28 cellular contexts compared by ENCODE assay signal in genomic region chr7:138029941-138030340, GRCh38. TPM values are rescaled to one million over a fixed set of nuclear protein-coding genes. Genes with fewer than 3 reads are reported as not detected.
DNase-seq lines count a peak whose midpoint lies in the region; ATAC-seq, FAIRE-seq and TF ChIP-seq lines count a peak whose summit lies in the region.
"Had no signal": no experiment of that assay in that cellular context is flagged by ENCODE, and none has a peak within 500 bp of the region (broad histone marks: within the 10 kb centered on the region; RNA-seq: fewer than 3 reads in every experiment).

No MANE protein-coding gene starts in this region.

- no peaks in the 10 kb centered on the region for H3K79me2 ChIP-seq in PC-9 (ENCODE audit: low read depth)

- H3K9me2 ChIP-seq in PC-9 (ENCODE audit: insufficient read depth), result no peaks in the 10 kb centered on the region

- DNase-seq in Caco-2, result peak in 1 of 2 experiments; percentile 42
- peak in 1 of 2 experiments; percentile 68 for DNase-seq in PC-9
- DNase-seq in bronchial epithelial cell (ENCODE audit: low read depth), result peak; percentile 29
- DNase-seq in mesothelial cell of epicardium (ENCODE audit: low spot score in 2 of 2, unreplicated experiment in 2 of 2), result no peak
- DNase-seq in cortex of kidney (lab: John Stamatoyannopoulos, UW), result no peak
- no peak for DNase-seq in CD8-positive, alpha-beta memory T cell
- DNase-seq: activated CD4-positive, alpha-beta T cell treated with anti-CD3 and anti-CD28 coated beads for 4 hours; activated naive CD8-positive, alpha-beta T cell treated with anti-CD3 and anti-CD28 coated beads, Interleukin-2, amount 50 U/mL, for 24 hours; activated T-cell treated with anti-CD3 and anti-CD28 coated beads, Interleukin-2, amount 50 U/mL, for 4 hours; body of pancreas; effector CD8-positive, alpha-beta T cell; heart right ventricle; left cardiac atrium; NCI-H1105; NCI-H2029 treated with DMSO at 0.1 percent for 48 hours; NCI-H446; stimulated activated CD4-positive, alpha-beta T cell treated with anti-CD3 and anti-CD28 coated beads, Interleukin-15, amount 100 ng/mL, for 24 hours; stimulated activated naive B cell treated with anti-CD40 and anti-IgM and Interleukin-4, amounts not matched to agents 10 μg/mL and 1 μg/mL and 100 μg/mL, for 72 hours; upper lobe of right lung had no signal

- BruUV-seq in Caco-2 (replicated peaks; lab: Mats Ljungman, UMichigan) (no TSS peak), PC-9 (replicated peaks; lab: Mats Ljungman, UMichigan) (no TSS peak)

- TF ChIP-seq CTCF in Caco-2 (IDR thresholded peaks at IDR 0.05; ENCODE audit: insufficient read depth in 1 of 2, low read depth in 1 of 2, low read length in 1 of 2, severe bottlenecking in 1 of 2, unreplicated experiment in 1 of 2) (no peak), PC-9 (conservative IDR thresholded peaks at IDR 0.05) (no peak), bronchial epithelial cell (IDR thresholded peaks at IDR 0.05; ENCODE audit: insufficient read depth, low read length, severe bottlenecking) (no peak), mesothelial cell of epicardium (IDR thresholded peaks at IDR 0.05; ENCODE audit: unreplicated experiment) (no peak)

- H3K9me3 ChIP-seq in Caco-2, result peaks cover 17% of the 10 kb centered on the region
- H3K9me3 ChIP-seq in PC-9 (ENCODE audit: insufficient read depth, low read depth), result peaks cover 12% of the 10 kb centered on the region; the same call in 1 of the 2 replicates
- no peaks in the 10 kb centered on the region for H3K9me3 ChIP-seq in CD8-positive, alpha-beta memory T cell (ENCODE audit: low read length)
- H3K9me3 ChIP-seq: body of pancreas, upper lobe of right lung had no signal

- H3K36me3 Mint-ChIP-seq in Caco-2 (ENCODE audit: insufficient read depth, unreplicated experiment), result no peaks in the 10 kb centered on the region
- H3K36me3 Mint-ChIP-seq in mesothelial cell of epicardium, result peaks cover 5% of the 10 kb centered on the region
- H3K36me3 Mint-ChIP-seq in CD8-positive, alpha-beta memory T cell, result no peaks in the 10 kb centered on the region

- H3F3A ChIP-seq in PC-9 (ENCODE audit: insufficient read depth, low read depth), result peaks cover 11% of the 10 kb centered on the region

- intact Hi-C loops in Caco-2 (cut with micrococcal nuclease; ENCODE audit: unreplicated experiment) (loop anchor here (1.0 kb wide), 1 partner anchor 139 kb away; no protein-coding TSS in a partner anchor), PC-9 (cut with micrococcal nuclease; ENCODE audit: unreplicated experiment) (loop anchor here (5.0 kb wide), 1 partner anchor 472 kb away; no protein-coding TSS in a partner anchor)

- H3K4me1 Mint-ChIP-seq in Caco-2 (ENCODE audit: low read depth, unreplicated experiment), result peaks cover 41% of the 10 kb centered on the region
- H3K4me1 Mint-ChIP-seq in mesothelial cell of epicardium, result peaks cover 15% of the 10 kb centered on the region
- H3K4me1 Mint-ChIP-seq in CD8-positive, alpha-beta memory T cell, result no peaks in the 10 kb centered on the region

- POLR2A ChIA-PET in Caco-2 (lab: Charles Lee), result interaction anchor here (1.0 kb wide), 1 partner anchor 35 kb away, joined by 3 read pairs; no protein-coding TSS in a partner anchor
- POLR2A ChIA-PET in PC-9 (lab: Charles Lee; ENCODE audit: unreplicated experiment), result no interaction called here
- POLR2A ChIA-PET in CD8-positive, alpha-beta memory T cell (lab: Charles Lee), result no interaction called here

- H3K9me3 Mint-ChIP-seq in Caco-2 (ENCODE audit: unreplicated experiment) (peaks cover 44% of the 10 kb centered on the region), mesothelial cell of epicardium (peaks cover 23% of the 10 kb centered on the region)
- peaks cover 0 to 5% (median 0%) of the 10 kb centered on the region in 5 donors for H3K9me3 Mint-ChIP-seq in CD8-positive, alpha-beta memory T cell
- H3K9me3 Mint-ChIP-seq: activated T-cell treated with anti-CD3 and anti-CD28 coated beads, Interleukin-2, amount 50 U/mL, for 4 hours had no signal

- H3K4me3 ChIP-seq in Caco-2 (ENCODE audit: low read depth, low read length) (no peak overlapping the region), PC-9 (no peak overlapping the region), bronchial epithelial cell (ENCODE audit: low read depth, low read length) (no peak overlapping the region)
- H3K4me3 ChIP-seq in CD8-positive, alpha-beta memory T cell (ENCODE audit: low read length), result no peak overlapping the region
- H3K4me3 ChIP-seq: body of pancreas, GM23338, heart right ventricle, upper lobe of right lung had no signal

- H3K27ac ChIP-seq in PC-9, result 0 out of 2 replicates have a peak overlapping the region, but pooled peaks have one; percentile 6
- no peak overlapping the region for H3K27ac ChIP-seq in CD8-positive, alpha-beta memory T cell (ENCODE audit: low read depth, low read length)
- H3K27ac ChIP-seq: body of pancreas, C4-2B, heart right ventricle, upper lobe of right lung had no signal

- no peak for ATAC-seq in HG03432 (IDR thresholded peaks at IDR 0.05; ENCODE audit: unreplicated experiment)
- ATAC-seq in HG02798 (IDR thresholded peaks at IDR 0.05; ENCODE audit: poor library complexity, unreplicated experiment), result no peak
- ATAC-seq: activated naive CD8-positive, alpha-beta T cell treated with anti-CD3 and anti-CD28 coated beads, Interleukin-2, amount 50 U/mL, for 24 hours; activated T-cell treated with anti-CD3 and anti-CD28 coated beads, Interleukin-2, amount 50 U/mL, for 4 hours; body of pancreas; GM23338; heart right ventricle; left cardiac atrium; stimulated activated naive B cell treated with anti-CD40 and anti-IgM and Interleukin-4, amounts not matched to agents 10 μg/mL and 1 μg/mL and 100 μg/mL, for 72 hours; upper lobe of right lung had no signal

- no peaks in the 10 kb centered on the region for H3K27me3 ChIP-seq in Caco-2 (replicated peaks; ENCODE audit: control insufficient read depth, insufficient read depth, low read length)
- no peaks in the 10 kb centered on the region for H3K27me3 ChIP-seq in PC-9 (ENCODE audit: insufficient read depth, low read depth)
- H3K27me3 ChIP-seq in bronchial epithelial cell (ENCODE audit: control insufficient read depth, insufficient read depth, low read length), result no peaks in the 10 kb centered on the region
- no peaks in the 10 kb centered on the region for H3K27me3 ChIP-seq in CD8-positive, alpha-beta memory T cell (ENCODE audit: insufficient read depth, low read length, poor library complexity, severe bottlenecking)
- H3K27me3 ChIP-seq: body of pancreas, upper lobe of right lung had no signal

- H3K4me3 Mint-ChIP-seq in Caco-2 (ENCODE audit: unreplicated experiment) (no peak overlapping the region), mesothelial cell of epicardium (no peak overlapping the region)
- no peak overlapping the region for H3K4me3 Mint-ChIP-seq in CD8-positive, alpha-beta memory T cell
- H3K4me3 Mint-ChIP-seq: activated naive CD8-positive, alpha-beta T cell treated with anti-CD3 and anti-CD28 coated beads, Interleukin-2, amount 50 U/mL, for 24 hours; activated T-cell treated with anti-CD3 and anti-CD28 coated beads, Interleukin-2, amount 50 U/mL, for 4 hours; GM23338; memory B cell; stimulated activated naive B cell treated with anti-CD40 and anti-IgM and Interleukin-4, amounts not matched to agents 10 μg/mL and 1 μg/mL and 100 μg/mL, for 72 hours had no signal

- H3K27ac Mint-ChIP-seq in Caco-2 (ENCODE audit: unreplicated experiment) (peak overlapping the region; percentile 72), mesothelial cell of epicardium (peak overlapping the region; percentile 59)
- no peak overlapping the region for H3K27ac Mint-ChIP-seq in CD8-positive, alpha-beta memory T cell
- H3K27ac Mint-ChIP-seq: activated naive CD8-positive, alpha-beta T cell treated with anti-CD3 and anti-CD28 coated beads, Interleukin-2, amount 50 U/mL, for 24 hours; GM23338; memory B cell; progenitor cell of endocrine pancreas had no signal

- H3K4me2 ChIP-seq in PC-9, result peak overlapping the region; percentile 10; the same call in 1 of the 2 replicates
- H3K4me2 ChIP-seq: GM23338 had no signal

- no peaks in the 10 kb centered on the region for H3K27me3 Mint-ChIP-seq in Caco-2 (ENCODE audit: insufficient read depth, unreplicated experiment)
- no peaks in the 10 kb centered on the region for H3K27me3 Mint-ChIP-seq in mesothelial cell of epicardium (ENCODE audit: low read depth)
- H3K27me3 Mint-ChIP-seq in CD8-positive, alpha-beta memory T cell, result peaks cover 3 to 23% of the 10 kb centered on the region in 2 donors
- H3K27me3 Mint-ChIP-seq: memory B cell; progenitor cell of endocrine pancreas; stimulated activated naive B cell treated with anti-CD40 and anti-IgM and Interleukin-4, amounts not matched to agents 10 μg/mL and 1 μg/mL and 100 μg/mL, for 72 hours had no signal

- FAIRE-seq in bronchial epithelial cell (lab: Jason Lieb, UNC), result no peak
- FAIRE-seq: GM12891 had no signal

- no peaks in the 10 kb centered on the region; the same call in 1 of the 2 replicates for H3K36me3 ChIP-seq in Caco-2 (ENCODE audit: control insufficient read depth, insufficient read depth, low read length)
- H3K36me3 ChIP-seq in PC-9 (ENCODE audit: low read depth), result no peaks in the 10 kb centered on the region
- H3K36me3 ChIP-seq in bronchial epithelial cell (ENCODE audit: control insufficient read depth, insufficient read depth, low read length), result no peaks in the 10 kb centered on the region
- no peaks in the 10 kb centered on the region for H3K36me3 ChIP-seq in CD8-positive, alpha-beta memory T cell (ENCODE audit: insufficient read depth, low read length)
- H3K36me3 ChIP-seq: heart right ventricle, upper lobe of right lung had no signal

- no peaks in the 10 kb centered on the region for H4K20me1 ChIP-seq in PC-9 (ENCODE audit: insufficient read depth)

- H3K4me1 ChIP-seq in Caco-2, result peaks cover 41% of the 10 kb centered on the region
- H3K4me1 ChIP-seq in PC-9 (replicated peaks; ENCODE audit: insufficient read depth), result peaks cover 27% of the 10 kb centered on the region
- H3K4me1 ChIP-seq in CD8-positive, alpha-beta memory T cell (ENCODE audit: insufficient read depth, low read length), result no peaks in the 10 kb centered on the region
- H3K4me1 ChIP-seq: body of pancreas, heart right ventricle, upper lobe of right lung had no signal

- CTCF ChIA-PET in Caco-2 (lab: Charles Lee) (interaction anchor here (0.7 kb wide), 1 partner anchor 12 kb away, joined by 4 read pairs; no protein-coding TSS in a partner anchor), PC-9 (lab: Charles Lee) (no interaction called here)
- CTCF ChIA-PET in CD8-positive, alpha-beta memory T cell (lab: Charles Lee), result no interaction called here

- H2AFZ ChIP-seq in PC-9, result no peak overlapping the region

RNA-seq across cellular contexts. Expression of gene CREB3L2, which starts 28.1 kb away (rescaled TPM):
- total RNA-seq in Caco-2 (2022) (106 and 123 TPM in 2 replicates), PC-9 (2021) (41.2 and 41.9 TPM in 2 replicates), bronchial epithelial cell (8.4 and 22.1 TPM in 2 replicates), mesothelial cell of epicardium (77.8 to 82.8 TPM (median 80.4 TPM) in 3 replicates)
- total RNA-seq in CD8-positive, alpha-beta memory T cell, result 10 to 100 TPM; 23.9 to 25.0 TPM
- polyA plus RNA-seq in CD8-positive, alpha-beta memory T cell, result 12.5 TPM

RNA-seq across cellular contexts. Expression of gene AKR1D1, which starts 46.3 kb away (rescaled TPM):
- total RNA-seq in Caco-2 (2022) (2.2 and 2.3 TPM in 2 replicates), PC-9 (2021) (not detected in 2 replicates), bronchial epithelial cell (under 0.01 TPM in 1 of 2 replicates, not detected in the other), mesothelial cell of epicardium (not detected in 3 replicates)
- total RNA-seq in CD8-positive, alpha-beta memory T cell, result not detected
- not detected for polyA plus RNA-seq in CD8-positive, alpha-beta memory T cell
- total RNA-seq: body of pancreas; heart right ventricle; left cardiac atrium; myocyte; T-helper 2 cell treated with Interferon-gamma antibody and Interleukin-4, amounts not matched to agents 100 ng/mL and 5 ng/mL, for 36 hours; upper lobe of right lung had no signal
- polyA plus RNA-seq: GM23338, heart right ventricle had no signal

Comparison
In these comparisons a context has a peak if more than half of its experiments do, and no peak if none do; other contexts are left out.
1. H3K27ac Mint-ChIP-seq: peak in Caco-2 (single experiment) and mesothelial cell of epicardium (single experiment); none in CD8-positive, alpha-beta memory T cell (0 of 8).